10 cellular contexts compared by ENCODE assay signal in the genomic region with DNA sequence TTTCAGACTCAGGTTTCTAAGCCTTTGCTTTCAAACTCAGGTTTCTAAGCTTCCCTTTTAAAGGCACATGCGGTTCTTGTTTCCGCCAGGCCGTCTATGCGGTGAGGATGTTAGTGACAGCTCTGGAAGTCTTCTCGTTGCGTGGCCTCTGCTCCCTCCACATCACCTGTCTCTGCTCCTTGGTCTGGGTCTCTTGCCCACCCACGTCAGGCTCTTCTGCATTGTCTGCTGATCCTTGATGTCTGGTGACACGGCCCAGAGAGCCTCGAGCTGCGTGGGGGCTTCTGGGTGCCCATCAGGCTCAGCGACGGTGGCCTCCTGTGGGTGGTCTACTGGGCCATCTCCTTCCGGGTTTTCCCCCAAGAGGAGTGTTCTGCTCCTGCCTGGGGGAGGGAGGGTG. TPM values are rescaled to one million over a fixed set of nuclear protein-coding genes. Genes with fewer than 3 reads are reported as not detected.
DNase-seq lines count a peak whose midpoint lies in the region; ATAC-seq and TF ChIP-seq lines count a peak whose summit lies in the region.
"Had no signal": no experiment of that assay in that cellular context is flagged by ENCODE, and none has a peak within 500 bp of the region (broad histone marks: within the 10 kb centered on the region; RNA-seq: fewer than 3 reads in every experiment).

No MANE protein-coding gene starts in this region.

- H3K27ac Mint-ChIP-seq in activated T-cell treated with anti-CD3 and anti-CD28 coated beads, Interleukin-2, amount 50 U/mL, for 72 hours, result peak overlapping the region; percentile 97
- peak overlapping the region; percentile 96 to 98 for H3K27ac Mint-ChIP-seq in T-cell

- H3K27ac ChIP-seq in esophagus squamous epithelium, result peak overlapping the region in 3 of 4 donors; percentile 11 to 47 (median 31)
- peak overlapping the region; percentile 13 for H3K27ac ChIP-seq in temporal lobe (ENCODE audit: low read depth, low read length)
- H3K27ac ChIP-seq in ascending aorta, result no peak overlapping the region

- no peaks in the 10 kb centered on the region for H3K27me3 ChIP-seq in esophagus squamous epithelium
- no peaks in the 10 kb centered on the region for H3K27me3 ChIP-seq in ascending aorta

- no peak for TF ChIP-seq CTCF in esophagus squamous epithelium (IDR thresholded peaks at IDR 0.05)
- TF ChIP-seq CTCF in ascending aorta (IDR thresholded peaks at IDR 0.05), result no peak

- intact Hi-C loops in esophagus squamous epithelium (cut with DNase I) (no loop called here), ascending aorta (cut with DNase I) (no loop called here)

- H3K4me3 ChIP-seq in esophagus squamous epithelium, result no peak overlapping the region
- no peak overlapping the region for H3K4me3 ChIP-seq in ascending aorta

- no peak for TF ChIP-seq POLR2A in esophagus squamous epithelium (IDR thresholded peaks at IDR 0.05)

- peaks cover 98% of the 10 kb centered on the region for H3K4me1 Mint-ChIP-seq in activated T-cell treated with anti-CD3 and anti-CD28 coated beads, Interleukin-2, amount 50 U/mL, for 72 hours (ENCODE audit: low read depth)
- H3K4me1 Mint-ChIP-seq in T-cell, result peaks cover 96 to 100% (median 99%) of the 10 kb centered on the region in 3 donors

- CTCF ChIA-PET in T-cell (lab: Charles Lee), result interaction anchor here (0.8 to 2.4 kb wide), 6 partner anchors 9 to 133 kb away, joined by 3 to 12 read pairs (median 3); no protein-coding TSS in a partner anchor

- no peak for DNase-seq in activated T-cell treated with anti-CD3 and anti-CD28 coated beads, Interleukin-2, amount 50 U/mL, for 72 hours
- no peak for DNase-seq in activated T-cell treated with anti-CD3 and anti-CD28 coated beads for 4 hours
- DNase-seq in T-cell, result peak in 11 of 34 experiments; percentile 23 to 55 (median 40)
- DNase-seq in esophagus squamous epithelium (lab: John Stamatoyannopoulos, UW), result no peak
- no peak for DNase-seq in A172 (ENCODE audit: low spot score)
- DNase-seq in ascending aorta (ENCODE audit: low spot score in 2 of 2), result no peak
- no peak for DNase-seq in cerebellar cortex (ENCODE audit: low spot score)
- DNase-seq: NCI-H1092 treated with DMSO at 0.1 percent for 48 hours; stimulated activated CD4-positive, alpha-beta T cell treated with anti-CD3 and anti-CD28 coated beads, Interleukin-1b, Interleukin-23, amount 100 ng/mL, for 48 hours had no signal

- no peaks in the 10 kb centered on the region for H3K9me3 ChIP-seq in esophagus squamous epithelium
- no peaks in the 10 kb centered on the region for H3K9me3 ChIP-seq in ascending aorta

- no peak for ATAC-seq in activated T-cell treated with anti-CD3 and anti-CD28 coated beads, Interleukin-2, amount 50 U/mL, for 72 hours (replicated peaks in 1 of 2)
- ATAC-seq in T-cell (replicated peaks in 1 of 4), result no peak

- H3K9me3 Mint-ChIP-seq in activated T-cell treated with anti-CD3 and anti-CD28 coated beads, Interleukin-2, amount 50 U/mL, for 72 hours, result peaks cover 0 to 4% of the 10 kb centered on the region in 2 donors
- no peaks in the 10 kb centered on the region for H3K9me3 Mint-ChIP-seq in T-cell

- WGBS in esophagus squamous epithelium, 2 donors, result 67 to 70% methylated on average over 9 to 10 of the region's 13 CpGs

- peak overlapping the region; percentile 77 to 93 for H3K4me3 Mint-ChIP-seq in activated T-cell treated with anti-CD3 and anti-CD28 coated beads, Interleukin-2, amount 50 U/mL, for 72 hours
- peak overlapping the region; percentile 79 to 94 (median 80) for H3K4me3 Mint-ChIP-seq in T-cell

- H3K4me1 ChIP-seq in esophagus squamous epithelium (peaks cover 53 to 100% (median 93%) of the 10 kb centered on the region in 3 donors), ascending aorta (peaks cover 16 to 47% of the 10 kb centered on the region in 2 donors)

- no peaks in the 10 kb centered on the region for H3K27me3 Mint-ChIP-seq in activated T-cell treated with anti-CD3 and anti-CD28 coated beads, Interleukin-2, amount 50 U/mL, for 72 hours (ENCODE audit: low read depth)
- no peaks in the 10 kb centered on the region for H3K27me3 Mint-ChIP-seq in T-cell

- POLR2A ChIA-PET in T-cell (lab: Charles Lee), result interaction anchor here (0.6 to 1.7 kb wide), 3 partner anchors 10 to 28 kb away, joined by 3 to 6 read pairs (median 4); no protein-coding TSS in a partner anchor

- H3K36me3 ChIP-seq in esophagus squamous epithelium, result peaks cover 0 to 26% (median 0%) of the 10 kb centered on the region in 3 donors
- peaks cover 0 to 12% of the 10 kb centered on the region in 2 donors for H3K36me3 ChIP-seq in ascending aorta

- H3K36me3 Mint-ChIP-seq in activated T-cell treated with anti-CD3 and anti-CD28 coated beads, Interleukin-2, amount 50 U/mL, for 72 hours (ENCODE audit: insufficient read depth in 2 of 2), result peaks cover 23 to 44% of the 10 kb centered on the region in 2 donors
- H3K36me3 Mint-ChIP-seq in T-cell, result peaks cover 35% of the 10 kb centered on the region

RNA-seq across cellular contexts. Expression of a gene that starts 30.5 kb away (rescaled TPM):
- 100 to 1,000 TPM; 260 to 273 TPM for total RNA-seq in activated T-cell treated with anti-CD3 and anti-CD28 coated beads, Interleukin-2, amount 50 U/mL, for 72 hours
- total RNA-seq in T-cell, result 100 to 1,000 TPM; 218 to 327 (median 288) TPM
- total RNA-seq in esophagus squamous epithelium, result 10 to 100 TPM; 16.4 to 54.6 (median 41.8) TPM
- total RNA-seq in temporal lobe, result 27.8 TPM
- total RNA-seq in A172 (2014; rRNA removed; shearing (Covaris generic)), result 19.6 and 27.9 TPM in 2 replicates
- total RNA-seq in ascending aorta, result 235 TPM

Comparison
In these comparisons a context has a peak if more than half of its experiments do, and no peak if none do; other contexts are left out.
1. H3K27ac ChIP-seq: peak in esophagus squamous epithelium (3 of 4) and temporal lobe (single experiment); none in ascending aorta (0 of 2).